In the genomic region with DNA sequence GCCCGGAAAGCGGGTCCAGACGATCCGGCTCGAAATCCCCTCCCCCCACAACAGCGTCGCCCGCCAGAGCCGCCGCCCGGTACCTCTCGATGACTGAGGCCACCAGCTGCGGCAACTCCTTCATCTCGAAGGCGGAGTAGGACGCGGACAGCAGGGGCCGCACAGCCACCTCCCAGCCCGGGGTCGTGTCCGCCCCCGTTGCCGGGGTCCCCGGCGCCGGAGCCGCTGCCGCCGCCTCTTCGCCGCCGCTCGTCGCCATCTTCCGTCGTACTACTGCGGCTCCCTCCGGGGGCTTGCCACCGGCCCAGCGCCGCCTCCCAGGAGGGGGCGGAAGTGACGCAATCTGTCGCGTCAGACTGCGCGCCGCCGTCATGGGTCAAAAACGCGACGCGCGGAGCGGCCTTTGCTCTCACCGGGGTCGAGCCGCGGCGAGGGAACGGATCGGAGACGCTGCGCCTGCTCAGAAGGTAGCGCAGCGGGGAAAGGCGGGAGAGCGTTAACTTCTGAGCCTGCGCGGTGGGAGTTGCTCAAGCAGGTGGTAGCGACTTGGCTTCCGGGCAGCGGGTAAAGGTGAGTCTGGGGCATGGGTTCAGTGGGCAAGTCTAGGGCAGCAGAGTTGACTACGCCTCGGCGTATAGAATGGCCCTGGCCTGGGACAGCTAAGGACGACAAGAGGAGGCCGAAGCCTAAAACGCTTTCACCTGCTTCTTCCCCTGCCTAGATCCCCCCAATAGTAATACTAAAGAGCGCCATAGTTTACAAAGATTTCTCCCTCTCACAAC, we compare ENCODE assay signal across 8 cellular contexts. TPM values are rescaled to one million over a fixed set of nuclear protein-coding genes. Genes with fewer than 3 reads are reported as not detected.
DNase-seq lines count a peak whose midpoint lies in the region; ATAC-seq and TF ChIP-seq lines count a peak whose summit lies in the region.

A gene (minus strand): TSS at position 277 of the 782 bp plus-strand sequence. CDS start 18 bp downstream, at position 259.

- DNase-seq in AML-193 (lab: John Stamatoyannopoulos, UW) (peak; percentile 85 to 88), NCI-H510A treated with DMSO at 0.1 percent for 48 hours (lab: John Stamatoyannopoulos, UW) (peak; percentile 93), choroid plexus epithelial cell (ENCODE audit: low read depth) (peak; percentile 95), kidney glomerular epithelial cell (lab: John Stamatoyannopoulos, UW) (peak; percentile 77)
- peak; percentile 99 for DNase-seq in activated CD4-positive, alpha-beta T cell treated with anti-CD3 and anti-CD28 coated beads for 36 hours
- peak; percentile 90 to 96 for DNase-seq in stimulated activated CD4-positive, alpha-beta T cell treated with anti-CD3 and anti-CD28 coated beads, Interleukin-1b, Interleukin-23, amount 100 ng/mL, for 1 hour (ENCODE audit: low read depth in 2 of 2)

- peak within 1 kb of the TSS; percentile 85 for H3K4me3 ChIP-seq in choroid plexus epithelial cell (ENCODE audit: low read depth, low read length)

- no peaks in the 10 kb centered on the region for H3K9me3 Mint-ChIP-seq in activated CD4-positive, alpha-beta T cell treated with anti-CD3 and anti-CD28 coated beads for 36 hours (ENCODE audit: low read depth)

- TF ChIP-seq CTCF in choroid plexus epithelial cell (conservative IDR thresholded peaks at IDR 0.05; ENCODE audit: low read depth, low read length) = no peak

- peak within 1 kb of the TSS; percentile 97 for H3K27ac Mint-ChIP-seq in activated CD4-positive, alpha-beta T cell treated with anti-CD3 and anti-CD28 coated beads for 36 hours

- ATAC-seq in HG03439 (IDR thresholded peaks at IDR 0.05; ENCODE audit: unreplicated experiment) = peak; percentile 83
- ATAC-seq in activated CD4-positive, alpha-beta T cell treated with anti-CD3 and anti-CD28 coated beads for 36 hours = peak; percentile 90

- no peaks in the 10 kb centered on the region for H3K27me3 Mint-ChIP-seq in activated CD4-positive, alpha-beta T cell treated with anti-CD3 and anti-CD28 coated beads for 36 hours

- CTCF ChIA-PET in activated CD4-positive, alpha-beta T cell treated with anti-CD3 and anti-CD28 coated beads for 36 hours (lab: Charles Lee) = interaction anchor here (0.5 to 1.9 kb wide), 8 partner anchors 10 to 497 kb away, joined by 3 to 7 read pairs (median 5); no protein-coding TSS in a partner anchor

- POLR2A ChIA-PET in activated CD4-positive, alpha-beta T cell treated with anti-CD3 and anti-CD28 coated beads for 36 hours (lab: Charles Lee) = interaction anchor here (0.7 to 1.4 kb wide), 7 partner anchors 9 to 283 kb away, joined by 3 to 4 read pairs (median 3); a partner anchor contains a TSS

- H3K36me3 Mint-ChIP-seq in activated CD4-positive, alpha-beta T cell treated with anti-CD3 and anti-CD28 coated beads for 36 hours (ENCODE audit: low read depth) = peaks cover 38% of the 10 kb centered on the region

- peaks cover 68% of the 10 kb centered on the region for H3K4me1 Mint-ChIP-seq in activated CD4-positive, alpha-beta T cell treated with anti-CD3 and anti-CD28 coated beads for 36 hours

- peak within 1 kb of the TSS; percentile 87 for H3K4me3 Mint-ChIP-seq in activated CD4-positive, alpha-beta T cell treated with anti-CD3 and anti-CD28 coated beads for 36 hours

- peak; percentile 88 for TF ChIP-seq POLR2A in GM19193 (IDR thresholded peaks at IDR 0.05; ENCODE audit: extremely low read depth, insufficient read depth, insufficient read length)

- intact Hi-C loops in activated CD4-positive, alpha-beta T cell treated with anti-CD3 and anti-CD28 coated beads for 36 hours (cut with DNase I, micrococcal nuclease) = loop anchor here (1.0 to 5.0 kb wide), 17 partner anchors 23 to 1773 kb away; a partner anchor contains a TSS

RNA-seq across cellular contexts. Expression of the gene that starts here (rescaled TPM):
- total RNA-seq in activated CD4-positive, alpha-beta T cell treated with anti-CD3 and anti-CD28 coated beads for 36 hours = 100 to 1,000 TPM; 117 to 147 TPM

Comparison
In these comparisons a context has a peak if more than half of its experiments do, and no peak if none do; other contexts are left out.
1. Peak in every context shown above with its lines: DNase-seq, ATAC-seq and H3K4me3 ChIP-seq.